In the genomic region with DNA sequence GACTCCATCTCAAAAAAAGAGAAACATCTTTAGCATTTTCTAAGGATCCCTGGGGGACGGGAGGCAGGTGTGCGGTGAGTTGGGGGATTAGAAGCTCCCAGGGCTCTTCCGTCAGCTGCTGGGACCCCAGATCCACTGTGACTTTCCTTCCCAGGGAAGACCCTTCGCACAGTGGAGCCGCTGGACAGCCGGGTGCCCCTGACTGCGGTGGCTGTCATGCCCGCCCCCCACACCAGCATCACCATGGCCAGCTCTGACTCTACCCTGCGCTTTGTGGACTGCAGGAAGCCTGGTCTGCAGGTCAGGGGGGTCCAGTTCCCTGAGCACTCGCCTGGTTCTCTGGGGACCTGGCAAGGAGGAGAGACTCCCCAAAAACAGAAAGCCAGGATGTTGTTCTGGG, we compare ENCODE assay signal across 1 cellular context.
TF ChIP-seq lines count a peak whose summit lies in the region.

No MANE protein-coding gene starts in this region.

TF ChIP-seq in H1, 55 proteins besides CTCF, POLR2A, EP300 and RAD21:
- TF ChIP-seq CEBPB (IDR thresholded peaks at IDR 0.05; ENCODE audit: low read depth, low read length) (no peak), TAF1 (IDR thresholded peaks at IDR 0.05; ENCODE audit: low read depth, low read length) (no peak), CHD2 (IDR thresholded peaks at IDR 0.05; ENCODE audit: low read length) (no peak), SP2 (IDR thresholded peaks at IDR 0.05; ENCODE audit: low read length) (no peak)
